Comparison of ENCODE assay signal across 9 cellular contexts in the genomic region with DNA sequence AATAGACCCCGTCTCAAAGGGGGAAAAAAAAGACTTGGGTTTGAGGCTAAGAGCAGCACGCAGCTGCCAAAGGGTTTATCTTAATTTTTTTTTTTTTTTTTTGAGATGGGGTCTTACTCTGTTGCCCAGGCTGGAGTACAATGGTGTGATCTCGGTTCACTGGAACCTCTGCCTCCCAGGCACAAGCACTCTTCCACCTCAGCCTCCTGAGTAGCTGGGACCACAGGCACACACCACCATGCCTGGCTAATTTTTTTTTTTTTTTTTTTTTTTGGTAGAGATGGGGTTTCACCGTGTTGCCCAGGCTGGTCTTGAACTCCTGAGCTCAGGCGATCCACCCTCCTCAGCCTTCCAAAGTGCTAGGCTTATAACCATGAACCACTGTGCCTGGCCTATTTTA. TPM values are rescaled to one million over a fixed set of nuclear protein-coding genes. Genes with fewer than 3 reads are reported as not detected.
DNase-seq lines count a peak whose midpoint lies in the region; TF ChIP-seq lines count a peak whose summit lies in the region.
"Not testable (repeated sequence)": the region's sequence is repeated elsewhere in the genome, so short reads cannot be mapped to it uniquely, and the experiment has no call there.
"Had no signal": no experiment of that assay in that cellular context is flagged by ENCODE, and none has a peak within 500 bp of the region (broad histone marks: within the 10 kb centered on the region; RNA-seq: fewer than 3 reads in every experiment).

No MANE protein-coding gene starts in this region.

- peak overlapping the region; percentile 100 for H3K4me3 Mint-ChIP-seq in activated CD4-positive, alpha-beta T cell treated with anti-CD3 and anti-CD28 coated beads, Interleukin-2, amount 10 ng/mL, durations not matched to agents 24 days and 14 days
- peak overlapping the region; percentile 98 for H3K4me3 Mint-ChIP-seq in osteocyte (ENCODE audit: unreplicated experiment)

- H3K79me2 ChIP-seq in KMS-11 (ENCODE audit: insufficient read depth, low read depth) = peaks cover 12% of the 10 kb centered on the region; the same call in 1 of the 2 replicates

- H3K4me1 Mint-ChIP-seq in activated CD4-positive, alpha-beta T cell treated with anti-CD3 and anti-CD28 coated beads, Interleukin-2, amount 10 ng/mL, durations not matched to agents 24 days and 14 days = peaks cover 38% of the 10 kb centered on the region
- peaks cover 18% of the 10 kb centered on the region for H3K4me1 Mint-ChIP-seq in osteocyte (ENCODE audit: unreplicated experiment)

- H3K4me3 ChIP-seq in BLaER1; KMS-11 (IDR thresholded peaks at IDR 0.05; ENCODE audit: insufficient read depth, low read depth, low read length); left ventricle myocardium inferior: not testable (repeated sequence)
- peak overlapping the region; percentile 98 for H3K4me3 ChIP-seq in adipocyte (ENCODE audit: low read length)

- peak overlapping the region; percentile 96; the same call in 1 of the 2 replicates for H3K27ac ChIP-seq in BLaER1
- peak overlapping the region; percentile 78; the same call in 1 of the 2 replicates for H3K27ac ChIP-seq in KMS-11
- peak overlapping the region; percentile 94 for H3K27ac ChIP-seq in left ventricle myocardium inferior (replicated peaks)

- H4K20me1 ChIP-seq in BLaER1 = peaks cover 23% of the 10 kb centered on the region
- not testable (repeated sequence) for H4K20me1 ChIP-seq in KMS-11 (ENCODE audit: insufficient read depth)

- H3K4me2 ChIP-seq in BLaER1 = peak overlapping the region; percentile 88
- peak overlapping the region; percentile 85 for H3K4me2 ChIP-seq in KMS-11

- not testable (repeated sequence) for TF ChIP-seq CTCF in KMS-11 (conservative IDR thresholded peaks at IDR 0.05; ENCODE audit: low read depth, low read length); left ventricle myocardium inferior (IDR thresholded peaks at IDR 0.05; ENCODE audit: borderline replicate concordance); osteocyte (IDR thresholded peaks at IDR 0.05)

- intact Hi-C loops in activated CD4-positive, alpha-beta T cell treated with anti-CD3 and anti-CD28 coated beads, Interleukin-2, amount 10 ng/mL, durations not matched to agents 24 days and 14 days (cut with micrococcal nuclease) = loop anchor here (1.0 to 10.0 kb wide), 8 partner anchors 31 to 455 kb away; partner anchors contain the start of genes ACD, AGRP, ATP6V0D1 and C16orf86
- intact Hi-C loops in left ventricle myocardium inferior (cut with micrococcal nuclease) = not testable (repeated sequence)

- H2AFZ ChIP-seq in KMS-11 (ENCODE audit: low read depth) = not testable (repeated sequence)

- peak overlapping the region; percentile 92 for H3K27ac Mint-ChIP-seq in activated CD4-positive, alpha-beta T cell treated with anti-CD3 and anti-CD28 coated beads, Interleukin-2, amount 10 ng/mL, durations not matched to agents 24 days and 14 days
- H3K27ac Mint-ChIP-seq in osteocyte (ENCODE audit: unreplicated experiment) = peak overlapping the region; percentile 98

- H3K36me3 ChIP-seq in BLaER1 (peaks cover 35% of the 10 kb centered on the region), adipocyte (ENCODE audit: control insufficient read depth, insufficient read depth, low read length, severe bottlenecking) (peaks cover 32% of the 10 kb centered on the region), left ventricle myocardium inferior (peaks cover 40% of the 10 kb centered on the region)
- H3K36me3 ChIP-seq in KMS-11 (ENCODE audit: insufficient read depth) = not testable (repeated sequence)

- H3K4me1 ChIP-seq in BLaER1 (peaks cover 61% of the 10 kb centered on the region), KMS-11 (ENCODE audit: low read depth, poor library complexity, severe bottlenecking) (peaks cover 16% of the 10 kb centered on the region), adipocyte (ENCODE audit: control insufficient read depth, insufficient read depth, low read length) (peaks cover 29% of the 10 kb centered on the region), left ventricle myocardium inferior (peaks cover 70% of the 10 kb centered on the region)

- H3K9me3 ChIP-seq in BLaER1; adipocyte (ENCODE audit: control insufficient read depth, low read length); left ventricle myocardium inferior (replicated peaks): not testable (repeated sequence)

- H3K27me3 ChIP-seq in BLaER1; KMS-11 (ENCODE audit: insufficient read depth, low read depth); adipocyte (replicated peaks; ENCODE audit: control insufficient read depth, insufficient read depth, low read length); left ventricle myocardium inferior (ENCODE audit: low read depth): not testable (repeated sequence)

- H3K9me3 Mint-ChIP-seq in activated CD4-positive, alpha-beta T cell treated with anti-CD3 and anti-CD28 coated beads, Interleukin-2, amount 10 ng/mL, durations not matched to agents 24 days and 14 days; osteocyte (ENCODE audit: unreplicated experiment): not testable (repeated sequence)

- H3K9ac ChIP-seq in BLaER1; KMS-11; adipocyte (ENCODE audit: low read length): not testable (repeated sequence)

- not testable (repeated sequence) for DNase-seq in activated CD4-positive, alpha-beta T cell treated with anti-CD3 and anti-CD28 coated beads, Interleukin-2, amount 10 ng/mL, durations not matched to agents 24 days and 14 days; adipocyte (ENCODE audit: low read depth); left ventricle myocardium inferior; osteocyte (ENCODE audit: extremely low spot score, unreplicated experiment)

- H3K27me3 Mint-ChIP-seq in activated CD4-positive, alpha-beta T cell treated with anti-CD3 and anti-CD28 coated beads, Interleukin-2, amount 10 ng/mL, durations not matched to agents 24 days and 14 days; osteocyte (ENCODE audit: unreplicated experiment): not testable (repeated sequence)

- peaks cover 41% of the 10 kb centered on the region for H3K36me3 Mint-ChIP-seq in activated CD4-positive, alpha-beta T cell treated with anti-CD3 and anti-CD28 coated beads, Interleukin-2, amount 10 ng/mL, durations not matched to agents 24 days and 14 days (ENCODE audit: low read depth)
- not testable (repeated sequence) for H3K36me3 Mint-ChIP-seq in osteocyte (ENCODE audit: unreplicated experiment)

RNA-seq across cellular contexts. Expression of gene PSMB10, which starts 1.1 kb away (rescaled TPM):
- total RNA-seq in activated CD4-positive, alpha-beta T cell treated with anti-CD3 and anti-CD28 coated beads, Interleukin-2, amount 10 ng/mL, durations not matched to agents 24 days and 14 days = 211 and 214 TPM in 2 replicates
- total RNA-seq in left ventricle myocardium inferior (55.8 TPM), osteocyte (58.3 and 59.0 TPM in 2 replicates)

RNA-seq across cellular contexts. Expression of gene CTRL, which starts 6.1 kb away (rescaled TPM):
- 6.0 and 6.5 TPM in 2 replicates for total RNA-seq in activated CD4-positive, alpha-beta T cell treated with anti-CD3 and anti-CD28 coated beads, Interleukin-2, amount 10 ng/mL, durations not matched to agents 24 days and 14 days
- total RNA-seq in left ventricle myocardium inferior = 0.71 TPM
- 0.39 and 0.91 TPM in 2 replicates for total RNA-seq in osteocyte

RNA-seq across cellular contexts. Expression of gene LCAT, which starts 6.2 kb away (rescaled TPM):
- 16.5 and 18.2 TPM in 2 replicates for total RNA-seq in activated CD4-positive, alpha-beta T cell treated with anti-CD3 and anti-CD28 coated beads, Interleukin-2, amount 10 ng/mL, durations not matched to agents 24 days and 14 days
- total RNA-seq in left ventricle myocardium inferior (23.2 TPM), osteocyte (35.3 and 36.9 TPM in 2 replicates)

RNA-seq across cellular contexts. Expression of gene SLC12A4, which starts 30.7 kb away (rescaled TPM):
- total RNA-seq in activated CD4-positive, alpha-beta T cell treated with anti-CD3 and anti-CD28 coated beads, Interleukin-2, amount 10 ng/mL, durations not matched to agents 24 days and 14 days = 40.6 and 44.7 TPM in 2 replicates
- total RNA-seq in left ventricle myocardium inferior (79.2 TPM), osteocyte (90.7 and 91.6 TPM in 2 replicates)

RNA-seq across cellular contexts. Expression of gene DPEP3, which starts 42.6 kb away (rescaled TPM):
- total RNA-seq in activated CD4-positive, alpha-beta T cell treated with anti-CD3 and anti-CD28 coated beads, Interleukin-2, amount 10 ng/mL, durations not matched to agents 24 days and 14 days = not detected in 2 replicates
- total RNA-seq in left ventricle myocardium inferior (not detected), osteocyte (not detected in 2 replicates)
- total RNA-seq: body of pancreas, dermis microvascular lymphatic vessel endothelial cell, smooth muscle cell had no signal
